9 cellular contexts compared by ENCODE assay signal in genomic region chr12:52156757-52157565, GRCh38. TPM values are rescaled to one million over a fixed set of nuclear protein-coding genes. Genes with fewer than 3 reads are reported as not detected.
DNase-seq lines count a peak whose midpoint lies in the region; ATAC-seq and TF ChIP-seq lines count a peak whose summit lies in the region.
"Had no signal": no experiment of that assay in that cellular context is flagged by ENCODE, and none has a peak within 500 bp of the region (broad histone marks: within the 10 kb centered on the region; RNA-seq: fewer than 3 reads in every experiment).

No MANE protein-coding gene starts in this region.

- H3K27me3 ChIP-seq in kidney epithelial cell (ENCODE audit: control insufficient read depth, insufficient read depth, low read length): no peaks in the 10 kb centered on the region

- TF ChIP-seq CTCF in cardiac fibroblast (IDR thresholded peaks at IDR 0.05; ENCODE audit: low read depth, low read length) (peak; percentile 93), kidney epithelial cell (IDR thresholded peaks at IDR 0.05; ENCODE audit: insufficient read depth, low read length, poor library complexity, severe bottlenecking) (peak; percentile 99)

- no peak for ATAC-seq in HG03196 (IDR thresholded peaks at IDR 0.05; ENCODE audit: unreplicated experiment)

- no peak overlapping the region for H3K4me3 ChIP-seq in cardiac fibroblast (replicated peaks in 1 of 2; ENCODE audit: low read depth in 2 of 2, low read length in 2 of 2)
- no peak overlapping the region for H3K4me3 ChIP-seq in kidney epithelial cell (ENCODE audit: low read depth, low read length)

- DNase-seq in NCI-H524 (lab: John Stamatoyannopoulos, UW) (peak; percentile 24 to 70), NCI-H524 treated with DMSO at 0.1 percent for 48 hours (lab: John Stamatoyannopoulos, UW) (no peak), NCI-H2029 treated with DMSO at 0.1 percent for 48 hours (lab: John Stamatoyannopoulos, UW) (peak; percentile 53), cardiac fibroblast (ENCODE audit: low read depth in 2 of 2) (peak; percentile 66 to 73), kidney epithelial cell (ENCODE audit: low read depth) (no peak)
- DNase-seq in activated CD4-positive, CD25-positive, alpha-beta regulatory T cell (lab: John Stamatoyannopoulos, UW): peak; percentile 31 to 60 (median 44)
- DNase-seq in stimulated activated CD4-positive, alpha-beta T cell treated with anti-CD3 and anti-CD28 coated beads, Interleukin-2, amount 100 ng/mL, for 4 hours (ENCODE audit: low read depth): peak; percentile 53

- H3K36me3 ChIP-seq in kidney epithelial cell (ENCODE audit: control insufficient read depth, insufficient read depth, low read length): no peaks in the 10 kb centered on the region

RNA-seq across cellular contexts. Expression of gene KRT80, which starts 34.9 kb away (rescaled TPM):
- total RNA-seq in kidney epithelial cell: 18.5 and 19.4 TPM in 2 replicates
- total RNA-seq: mononuclear cell had no signal

Comparison
In these comparisons a context has a peak if more than half of its experiments do, and no peak if none do; other contexts are left out.
1. DNase-seq: peak in NCI-H524 (2 of 2), NCI-H2029 treated with DMSO at 0.1 percent for 48 hours (single experiment), activated CD4-positive, CD25-positive, alpha-beta regulatory T cell (4 of 4), cardiac fibroblast (2 of 2) and stimulated activated CD4-positive, alpha-beta T cell treated with anti-CD3 and anti-CD28 coated beads, Interleukin-2, amount 100 ng/mL, for 4 hours (single experiment); none in NCI-H524 treated with DMSO at 0.1 percent for 48 hours (single experiment) and kidney epithelial cell (single experiment).